ENCODE assay signal across 1 cellular context in genomic region chr16:1769402-1770300, GRCh38.
TF ChIP-seq lines count a peak whose summit lies in the region.

No MANE protein-coding gene starts in this region.

TF ChIP-seq in K562, 482 proteins besides CTCF, POLR2A, EP300 and RAD21 (continued from another document and continues in another):
- TF ChIP-seq GMEB1 (CRISPR knock-in tag; IDR thresholded peaks at IDR 0.05) (no peak), POLR2H (tag; IDR thresholded peaks at IDR 0.05; ENCODE audit: low read depth) (no peak), HMBOX1 (IDR thresholded peaks at IDR 0.05) (no peak), HOXB6 (CRISPR knock-in tag; IDR thresholded peaks at IDR 0.05; ENCODE audit: borderline replicate concordance) (no peak), ARHGAP35 (IDR thresholded peaks at IDR 0.05; ENCODE audit: partially characterized antibody) (no peak), BMI1 (IDR thresholded peaks at IDR 0.05; ENCODE audit: low read length) (no peak), SPI1 (IDR thresholded peaks at IDR 0.05; ENCODE audit: borderline replicate concordance, low read depth, low read length) (no peak), MTA2 (IDR thresholded peaks at IDR 0.05; ENCODE audit: low read depth) (no peak), NR1H2 (CRISPR knock-in tag; IDR thresholded peaks at IDR 0.05) (no peak), TCFL5 (CRISPR knock-in tag; conservative IDR thresholded peaks at IDR 0.05) (no peak), SAFB2 (IDR thresholded peaks at IDR 0.05; ENCODE audit: borderline replicate concordance, low read depth, low read length, severe bottlenecking) (no peak), L3MBTL2 (IDR thresholded peaks at IDR 0.05) (no peak), ZNF644 (tag; IDR thresholded peaks at IDR 0.05; ENCODE audit: low read depth) (no peak), TSC22D4 (tag; IDR thresholded peaks at IDR 0.05) (no peak), TBL1XR1 (IDR thresholded peaks at IDR 0.05; ENCODE audit: low read length in 2 of 2) (no peak), KDM4B (IDR thresholded peaks at IDR 0.05; ENCODE audit: borderline replicate concordance in 2 of 2, low read depth in 1 of 2) (no peak), HEY1 (CRISPR knock-in tag; IDR thresholded peaks at IDR 0.05; ENCODE audit: borderline replicate concordance) (no peak), KDM5B (IDR thresholded peaks at IDR 0.05; ENCODE audit: insufficient replicate concordance, low read depth, low read length) (peak; percentile 40), ZNF583 (CRISPR knock-in tag; IDR thresholded peaks at IDR 0.05) (no peak), ARNT (IDR thresholded peaks at IDR 0.05) (no peak), CHCHD3 (CRISPR knock-in tag; IDR thresholded peaks at IDR 0.05) (no peak), MYC (IDR thresholded peaks at IDR 0.05; ENCODE audit: low read depth, low read length) (no peak), MYC (CRISPR knock-in tag; IDR thresholded peaks at IDR 0.05; ENCODE audit: borderline replicate concordance, low read depth) (no peak), SMARCE1 (IDR thresholded peaks at IDR 0.05) (no peak), TEAD1 (CRISPR knock-in tag; IDR thresholded peaks at IDR 0.05) (0 out of 4 replicates have a peak, but pooled peaks of 1 of the 2 experiments have one; percentile 34), ZNF280A (IDR thresholded peaks at IDR 0.05; ENCODE audit: low read depth, partially characterized antibody) (no peak), NCOA6 (IDR thresholded peaks at IDR 0.05) (no peak), NCOA2 (IDR thresholded peaks at IDR 0.05; ENCODE audit: partially characterized antibody in 2 of 2) (no peak), GABPA (tag; conservative IDR thresholded peaks at IDR 0.05; ENCODE audit: low read depth) (no peak), ATF7 (IDR thresholded peaks at IDR 0.05) (no peak), ZNF75A (CRISPR knock-in tag; IDR thresholded peaks at IDR 0.05) (no peak), HSF4 (CRISPR knock-in tag; IDR thresholded peaks at IDR 0.05; ENCODE audit: borderline replicate concordance) (no peak), SIN3B (IDR thresholded peaks at IDR 0.05; ENCODE audit: low read depth) (0 out of 2 replicates have a peak, but pooled peaks have one; percentile 19), SREBF1 (IDR thresholded peaks at IDR 0.05; ENCODE audit: borderline replicate concordance, low read depth, low read length) (no peak), KDM2B (CRISPR knock-in tag; IDR thresholded peaks at IDR 0.05) (no peak), NFIX (CRISPR knock-in tag; IDR thresholded peaks at IDR 0.05; ENCODE audit: low read depth) (no peak), SMAD2 (IDR thresholded peaks at IDR 0.05; ENCODE audit: low read depth, low read length) (no peak), ZNF12 (CRISPR knock-in tag; IDR thresholded peaks at IDR 0.05) (no peak), UBTF (IDR thresholded peaks at IDR 0.05; ENCODE audit: borderline replicate concordance in 1 of 2, low read depth in 2 of 2, low read length in 2 of 2) (no peak), MAX (CRISPR knock-in tag; IDR thresholded peaks at IDR 0.05) (no peak), NR2F6 (CRISPR knock-in tag; IDR thresholded peaks at IDR 0.05) (no peak), SETDB1 (IDR thresholded peaks at IDR 0.05; ENCODE audit: low read length) (no peak), STAT5A (IDR thresholded peaks at IDR 0.05; ENCODE audit: borderline replicate concordance, low read length) (no peak), SUPT5H (IDR thresholded peaks at IDR 0.05) (peak; percentile 45; the same call in 1 of the 2 replicates)
- TF ChIP-seq, protein P1, sequence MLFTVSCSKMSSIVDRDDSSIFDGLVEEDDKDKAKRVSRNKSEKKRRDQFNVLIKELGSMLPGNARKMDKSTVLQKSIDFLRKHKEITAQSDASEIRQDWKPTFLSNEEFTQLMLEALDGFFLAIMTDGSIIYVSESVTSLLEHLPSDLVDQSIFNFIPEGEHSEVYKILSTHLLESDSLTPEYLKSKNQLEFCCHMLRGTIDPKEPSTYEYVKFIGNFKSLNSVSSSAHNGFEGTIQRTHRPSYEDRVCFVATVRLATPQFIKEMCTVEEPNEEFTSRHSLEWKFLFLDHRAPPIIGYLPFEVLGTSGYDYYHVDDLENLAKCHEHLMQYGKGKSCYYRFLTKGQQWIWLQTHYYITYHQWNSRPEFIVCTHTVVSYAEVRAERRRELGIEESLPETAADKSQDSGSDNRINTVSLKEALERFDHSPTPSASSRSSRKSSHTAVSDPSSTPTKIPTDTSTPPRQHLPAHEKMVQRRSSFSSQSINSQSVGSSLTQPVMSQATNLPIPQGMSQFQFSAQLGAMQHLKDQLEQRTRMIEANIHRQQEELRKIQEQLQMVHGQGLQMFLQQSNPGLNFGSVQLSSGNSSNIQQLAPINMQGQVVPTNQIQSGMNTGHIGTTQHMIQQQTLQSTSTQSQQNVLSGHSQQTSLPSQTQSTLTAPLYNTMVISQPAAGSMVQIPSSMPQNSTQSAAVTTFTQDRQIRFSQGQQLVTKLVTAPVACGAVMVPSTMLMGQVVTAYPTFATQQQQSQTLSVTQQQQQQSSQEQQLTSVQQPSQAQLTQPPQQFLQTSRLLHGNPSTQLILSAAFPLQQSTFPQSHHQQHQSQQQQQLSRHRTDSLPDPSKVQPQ (CRISPR knock-in tag; IDR thresholded peaks at IDR 0.05; ENCODE audit: borderline replicate concordance): no peak
- TF ChIP-seq, protein P2, sequence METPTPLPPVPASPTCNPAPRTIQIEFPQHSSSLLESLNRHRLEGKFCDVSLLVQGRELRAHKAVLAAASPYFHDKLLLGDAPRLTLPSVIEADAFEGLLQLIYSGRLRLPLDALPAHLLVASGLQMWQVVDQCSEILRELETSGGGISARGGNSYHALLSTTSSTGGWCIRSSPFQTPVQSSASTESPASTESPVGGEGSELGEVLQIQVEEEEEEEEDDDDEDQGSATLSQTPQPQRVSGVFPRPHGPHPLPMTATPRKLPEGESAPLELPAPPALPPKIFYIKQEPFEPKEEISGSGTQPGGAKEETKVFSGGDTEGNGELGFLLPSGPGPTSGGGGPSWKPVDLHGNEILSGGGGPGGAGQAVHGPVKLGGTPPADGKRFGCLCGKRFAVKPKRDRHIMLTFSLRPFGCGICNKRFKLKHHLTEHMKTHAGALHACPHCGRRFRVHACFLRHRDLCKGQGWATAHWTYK (CRISPR knock-in tag; IDR thresholded peaks at IDR 0.05): 0 out of 2 replicates have a peak, but pooled peaks have one; percentile 26
- TF ChIP-seq, protein P3, sequence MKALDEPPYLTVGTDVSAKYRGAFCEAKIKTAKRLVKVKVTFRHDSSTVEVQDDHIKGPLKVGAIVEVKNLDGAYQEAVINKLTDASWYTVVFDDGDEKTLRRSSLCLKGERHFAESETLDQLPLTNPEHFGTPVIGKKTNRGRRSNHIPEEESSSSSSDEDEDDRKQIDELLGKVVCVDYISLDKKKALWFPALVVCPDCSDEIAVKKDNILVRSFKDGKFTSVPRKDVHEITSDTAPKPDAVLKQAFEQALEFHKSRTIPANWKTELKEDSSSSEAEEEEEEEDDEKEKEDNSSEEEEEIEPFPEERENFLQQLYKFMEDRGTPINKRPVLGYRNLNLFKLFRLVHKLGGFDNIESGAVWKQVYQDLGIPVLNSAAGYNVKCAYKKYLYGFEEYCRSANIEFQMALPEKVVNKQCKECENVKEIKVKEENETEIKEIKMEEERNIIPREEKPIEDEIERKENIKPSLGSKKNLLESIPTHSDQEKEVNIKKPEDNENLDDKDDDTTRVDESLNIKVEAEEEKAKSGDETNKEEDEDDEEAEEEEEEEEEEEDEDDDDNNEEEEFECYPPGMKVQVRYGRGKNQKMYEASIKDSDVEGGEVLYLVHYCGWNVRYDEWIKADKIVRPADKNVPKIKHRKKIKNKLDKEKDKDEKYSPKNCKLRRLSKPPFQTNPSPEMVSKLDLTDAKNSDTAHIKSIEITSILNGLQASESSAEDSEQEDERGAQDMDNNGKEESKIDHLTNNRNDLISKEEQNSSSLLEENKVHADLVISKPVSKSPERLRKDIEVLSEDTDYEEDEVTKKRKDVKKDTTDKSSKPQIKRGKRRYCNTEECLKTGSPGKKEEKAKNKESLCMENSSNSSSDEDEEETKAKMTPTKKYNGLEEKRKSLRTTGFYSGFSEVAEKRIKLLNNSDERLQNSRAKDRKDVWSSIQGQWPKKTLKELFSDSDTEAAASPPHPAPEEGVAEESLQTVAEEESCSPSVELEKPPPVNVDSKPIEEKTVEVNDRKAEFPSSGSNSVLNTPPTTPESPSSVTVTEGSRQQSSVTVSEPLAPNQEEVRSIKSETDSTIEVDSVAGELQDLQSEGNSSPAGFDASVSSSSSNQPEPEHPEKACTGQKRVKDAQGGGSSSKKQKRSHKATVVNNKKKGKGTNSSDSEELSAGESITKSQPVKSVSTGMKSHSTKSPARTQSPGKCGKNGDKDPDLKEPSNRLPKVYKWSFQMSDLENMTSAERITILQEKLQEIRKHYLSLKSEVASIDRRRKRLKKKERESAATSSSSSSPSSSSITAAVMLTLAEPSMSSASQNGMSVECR (CRISPR knock-in tag; IDR thresholded peaks at IDR 0.05): 0 out of 2 replicates have a peak, but pooled peaks have one; percentile 6
- TF ChIP-seq, protein P4, sequence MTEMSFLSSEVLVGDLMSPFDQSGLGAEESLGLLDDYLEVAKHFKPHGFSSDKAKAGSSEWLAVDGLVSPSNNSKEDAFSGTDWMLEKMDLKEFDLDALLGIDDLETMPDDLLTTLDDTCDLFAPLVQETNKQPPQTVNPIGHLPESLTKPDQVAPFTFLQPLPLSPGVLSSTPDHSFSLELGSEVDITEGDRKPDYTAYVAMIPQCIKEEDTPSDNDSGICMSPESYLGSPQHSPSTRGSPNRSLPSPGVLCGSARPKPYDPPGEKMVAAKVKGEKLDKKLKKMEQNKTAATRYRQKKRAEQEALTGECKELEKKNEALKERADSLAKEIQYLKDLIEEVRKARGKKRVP (CRISPR knock-in tag; IDR thresholded peaks at IDR 0.05): no peak
- TF ChIP-seq, protein P5, sequence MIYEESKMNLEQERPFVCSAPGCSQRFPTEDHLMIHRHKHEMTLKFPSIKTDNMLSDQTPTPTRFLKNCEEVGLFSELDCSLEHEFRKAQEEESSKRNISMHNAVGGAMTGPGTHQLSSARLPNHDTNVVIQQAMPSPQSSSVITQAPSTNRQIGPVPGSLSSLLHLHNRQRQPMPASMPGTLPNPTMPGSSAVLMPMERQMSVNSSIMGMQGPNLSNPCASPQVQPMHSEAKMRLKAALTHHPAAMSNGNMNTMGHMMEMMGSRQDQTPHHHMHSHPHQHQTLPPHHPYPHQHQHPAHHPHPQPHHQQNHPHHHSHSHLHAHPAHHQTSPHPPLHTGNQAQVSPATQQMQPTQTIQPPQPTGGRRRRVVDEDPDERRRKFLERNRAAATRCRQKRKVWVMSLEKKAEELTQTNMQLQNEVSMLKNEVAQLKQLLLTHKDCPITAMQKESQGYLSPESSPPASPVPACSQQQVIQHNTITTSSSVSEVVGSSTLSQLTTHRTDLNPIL (CRISPR knock-in tag; IDR thresholded peaks at IDR 0.05): no peak
- TF ChIP-seq, protein P6, sequence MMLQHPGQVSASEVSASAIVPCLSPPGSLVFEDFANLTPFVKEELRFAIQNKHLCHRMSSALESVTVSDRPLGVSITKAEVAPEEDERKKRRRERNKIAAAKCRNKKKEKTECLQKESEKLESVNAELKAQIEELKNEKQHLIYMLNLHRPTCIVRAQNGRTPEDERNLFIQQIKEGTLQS (IDR thresholded peaks at IDR 0.05): no peak
- TF ChIP-seq, protein P6 (CRISPR knock-in tag; conservative IDR thresholded peaks at IDR 0.05): no peak
